Comparison of ENCODE assay signal across 9 cellular contexts in the genomic region with DNA sequence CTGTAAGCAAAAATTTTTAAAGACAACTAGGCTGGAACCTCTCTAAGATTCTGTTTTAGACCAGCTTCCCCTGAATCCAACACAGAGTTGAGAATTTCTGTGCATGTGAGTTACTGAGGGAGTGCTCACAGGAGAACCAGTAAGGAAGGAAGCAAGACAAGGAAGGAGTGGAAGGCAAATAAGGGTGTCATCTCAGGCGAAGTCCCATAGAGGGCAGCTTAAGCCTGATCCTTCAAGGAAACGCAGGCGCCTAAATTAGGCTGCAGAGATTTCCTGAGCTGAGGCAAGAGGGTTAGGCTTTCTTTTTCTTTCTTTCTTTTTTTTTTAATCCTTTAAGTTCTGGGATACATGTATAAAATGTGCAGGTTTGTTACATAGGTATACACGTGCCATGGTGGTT. TPM values are rescaled to one million over a fixed set of nuclear protein-coding genes. Genes with fewer than 3 reads are reported as not detected.
DNase-seq lines count a peak whose midpoint lies in the region; ATAC-seq and TF ChIP-seq lines count a peak whose summit lies in the region.
"Had no signal": no experiment of that assay in that cellular context is flagged by ENCODE, and none has a peak within 500 bp of the region (broad histone marks: within the 10 kb centered on the region; RNA-seq: fewer than 3 reads in every experiment).

No MANE protein-coding gene starts in this region.

- no peak overlapping the region for H3K9ac ChIP-seq in SK-N-SH

- intact Hi-C loops in left ventricle myocardium inferior (cut with micrococcal nuclease) (no loop called here), upper lobe of right lung (cut with DNase I) (no loop called here)

- no peaks in the 10 kb centered on the region for H3F3A ChIP-seq in SK-N-SH (replicated peaks; ENCODE audit: insufficient read depth)

- 0 out of 2 replicates have a peak, but pooled peaks cover 3% of the 10 kb centered on the region for H3K9me3 ChIP-seq in SK-N-SH
- peaks cover 7% of the 10 kb centered on the region for H3K9me3 ChIP-seq in left ventricle myocardium inferior (replicated peaks)
- no peaks in the 10 kb centered on the region for H3K9me3 ChIP-seq in upper lobe of right lung

- no peak overlapping the region for H3K4me3 ChIP-seq in SK-N-SH (ENCODE audit: low read depth in 2 of 2, low read length in 1 of 2)
- no peak overlapping the region for H3K4me3 ChIP-seq in left ventricle myocardium inferior
- no peak overlapping the region for H3K4me3 ChIP-seq in upper lobe of right lung

- TF ChIP-seq CTCF in SK-N-SH (IDR thresholded peaks at IDR 0.05) (no peak), left ventricle myocardium inferior (IDR thresholded peaks at IDR 0.05; ENCODE audit: borderline replicate concordance) (peak; percentile 48), upper lobe of right lung (IDR thresholded peaks at IDR 0.05) (peak; percentile 49)

- CTCF ChIA-PET in SK-N-SH (lab: Yijun Ruan, JAX) = interaction anchor here (0.6 to 2.0 kb wide), 5 partner anchors 56 to 279 kb away, joined by 3 to 11 read pairs (median 3); no protein-coding TSS in a partner anchor

- no peaks in the 10 kb centered on the region for H3K79me2 ChIP-seq in SK-N-SH (ENCODE audit: insufficient read depth)

- H3K27me3 ChIP-seq in SK-N-SH (ENCODE audit: insufficient read depth) (no peaks in the 10 kb centered on the region), left ventricle myocardium inferior (ENCODE audit: low read depth) (no peaks in the 10 kb centered on the region), upper lobe of right lung (no peaks in the 10 kb centered on the region)

- no peaks in the 10 kb centered on the region for H4K20me1 ChIP-seq in SK-N-SH (ENCODE audit: insufficient read depth)

- H3K9me2 ChIP-seq in SK-N-SH = no peaks in the 10 kb centered on the region

- H3K4me1 ChIP-seq in SK-N-SH (ENCODE audit: control insufficient read depth in 1 of 2, insufficient read depth in 2 of 2, low read depth in 1 of 2, low read length in 1 of 2) = no peaks in the 10 kb centered on the region
- H3K4me1 ChIP-seq in left ventricle myocardium inferior = no peaks in the 10 kb centered on the region
- no peaks in the 10 kb centered on the region for H3K4me1 ChIP-seq in upper lobe of right lung

- peak; percentile 54 for TF ChIP-seq RAD21 in SK-N-SH (IDR thresholded peaks at IDR 0.05; ENCODE audit: low read length)

- POLR2A ChIA-PET in SK-N-SH (lab: Yijun Ruan, JAX) = no interaction called here

- 31% methylated on average over 4 of the region's 4 CpGs for WGBS in SK-N-SH (ENCODE audit: low lambda C conversion rate)

- H3K4me2 ChIP-seq in SK-N-SH = no peak overlapping the region

- H3K27ac ChIP-seq in SK-N-SH (ENCODE audit: low read depth in 2 of 2, low read length in 1 of 2) = no peak overlapping the region
- H3K27ac ChIP-seq in left ventricle myocardium inferior (replicated peaks) = no peak overlapping the region
- no peak overlapping the region for H3K27ac ChIP-seq in upper lobe of right lung

- TF ChIP-seq EP300 in SK-N-SH (IDR thresholded peaks at IDR 0.05; ENCODE audit: borderline replicate concordance in 1 of 2, low read depth in 1 of 2, low read length in 1 of 2) = no peak

- no peak for DNase-seq in SK-N-SH
- peak; percentile 72 for DNase-seq in SK-N-DZ (ENCODE audit: low spot score)
- DNase-seq in left ventricle myocardium inferior = no peak
- DNase-seq in upper lobe of right lung = no peak
- no peak for DNase-seq in activated T-cell treated with anti-CD3 and anti-CD28 coated beads, Interleukin-2, amount 50 U/mL, for 48 hours

- no peaks in the 10 kb centered on the region for H3K36me3 ChIP-seq in SK-N-SH (replicated peaks in 1 of 2; ENCODE audit: control insufficient read depth in 1 of 2, insufficient read depth in 2 of 2, low read length in 1 of 2)
- H3K36me3 ChIP-seq in left ventricle myocardium inferior = no peaks in the 10 kb centered on the region
- no peaks in the 10 kb centered on the region for H3K36me3 ChIP-seq in upper lobe of right lung

- H2AFZ ChIP-seq in SK-N-SH (ENCODE audit: low read depth) = no peak overlapping the region

- no peak for ATAC-seq in SK-N-SH treated with all-trans-retinoic acid at 6 μM for 48 hours
- ATAC-seq in upper lobe of right lung = peak; percentile 70
- no peak for ATAC-seq in GM21390 (IDR thresholded peaks at IDR 0.05; ENCODE audit: unreplicated experiment)
- no peak for ATAC-seq in HG03460 (IDR thresholded peaks at IDR 0.05; ENCODE audit: unreplicated experiment)

TF ChIP-seq in SK-N-SH, 30 proteins besides CTCF, POLR2A, EP300 and RAD21:
- TF ChIP-seq FOXJ3 (CRISPR knock-in tag; IDR thresholded peaks at IDR 0.05) (no peak), TEAD4 (IDR thresholded peaks at IDR 0.05; ENCODE audit: borderline replicate concordance, insufficient read depth) (no peak), YY1 (IDR thresholded peaks at IDR 0.05; ENCODE audit: low read depth) (no peak), NFIC (IDR thresholded peaks at IDR 0.05; ENCODE audit: borderline replicate concordance) (no peak), GABPA (IDR thresholded peaks at IDR 0.05; ENCODE audit: low read depth) (no peak), MEF2A (IDR thresholded peaks at IDR 0.05; ENCODE audit: borderline replicate concordance, low read depth) (no peak), TCF12 (IDR thresholded peaks at IDR 0.05) (no peak), CHD2 (IDR thresholded peaks at IDR 0.05; ENCODE audit: low read length, partially characterized antibody) (no peak), RXRA (IDR thresholded peaks at IDR 0.05; ENCODE audit: borderline replicate concordance, low read depth) (no peak), POLR2AphosphoS5 (IDR thresholded peaks at IDR 0.05; ENCODE audit: low read depth, low read length) (no peak), ELF1 (IDR thresholded peaks at IDR 0.05) (no peak)
- TF ChIP-seq, protein P1, sequence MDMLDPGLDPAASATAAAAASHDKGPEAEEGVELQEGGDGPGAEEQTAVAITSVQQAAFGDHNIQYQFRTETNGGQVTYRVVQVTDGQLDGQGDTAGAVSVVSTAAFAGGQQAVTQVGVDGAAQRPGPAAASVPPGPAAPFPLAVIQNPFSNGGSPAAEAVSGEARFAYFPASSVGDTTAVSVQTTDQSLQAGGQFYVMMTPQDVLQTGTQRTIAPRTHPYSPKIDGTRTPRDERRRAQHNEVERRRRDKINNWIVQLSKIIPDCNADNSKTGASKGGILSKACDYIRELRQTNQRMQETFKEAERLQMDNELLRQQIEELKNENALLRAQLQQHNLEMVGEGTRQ (IDR thresholded peaks at IDR 0.05; ENCODE audit: borderline replicate concordance, low read depth, low read length) = no peak
- TF ChIP-seq, protein P2, sequence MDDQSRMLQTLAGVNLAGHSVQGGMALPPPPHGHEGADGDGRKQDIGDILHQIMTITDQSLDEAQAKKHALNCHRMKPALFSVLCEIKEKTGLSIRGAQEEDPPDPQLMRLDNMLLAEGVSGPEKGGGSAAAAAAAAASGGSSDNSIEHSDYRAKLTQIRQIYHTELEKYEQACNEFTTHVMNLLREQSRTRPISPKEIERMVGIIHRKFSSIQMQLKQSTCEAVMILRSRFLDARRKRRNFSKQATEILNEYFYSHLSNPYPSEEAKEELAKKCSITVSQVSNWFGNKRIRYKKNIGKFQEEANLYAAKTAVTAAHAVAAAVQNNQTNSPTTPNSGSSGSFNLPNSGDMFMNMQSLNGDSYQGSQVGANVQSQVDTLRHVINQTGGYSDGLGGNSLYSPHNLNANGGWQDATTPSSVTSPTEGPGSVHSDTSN (IDR thresholded peaks at IDR 0.05) = no peak

TF ChIP-seq in SK-N-SH treated with all-trans-retinoic acid at 6 μM for 48 hours, 23 proteins besides CTCF, POLR2A, EP300 and RAD21:
- TF ChIP-seq ZNF70 (CRISPR knock-in tag; IDR thresholded peaks at IDR 0.05) = no peak
TF ChIP-seq in SK-N-SH treated with all-trans-retinoic acid at 6 μM for 48 hours: peak in this region for 0.

RNA-seq across cellular contexts. Expression of a gene that starts 36.2 kb away (rescaled TPM):
- polyA plus RNA-seq in SK-N-SH (2012; rRNA removed) = not detected in 2 replicates
- not detected in 2 replicates for polyA plus RNA-seq in SK-N-SH (2012; cell fraction: cytosol; rRNA removed)
- not detected in 2 replicates for polyA plus RNA-seq in SK-N-SH (2012; cell fraction: nucleus; rRNA removed)
- polyA plus RNA-seq in SK-N-DZ (2014; cell fraction: cytosol; rRNA removed) = 2.2 and 2.4 TPM in 2 replicates
- polyA plus RNA-seq in SK-N-DZ (2014; cell fraction: nucleus; rRNA removed) = 5.9 and 10.2 TPM in 2 replicates
- total RNA-seq in left ventricle myocardium inferior (2.1 TPM), upper lobe of right lung (34.8 TPM)
- total RNA-seq: dermis microvascular lymphatic vessel endothelial cell had no signal

Comparison
In these comparisons a context has a peak if more than half of its experiments do, and no peak if none do; other contexts are left out.
1. RNA of a gene that starts 36.2 kb away (total RNA-seq): 34.8 TPM in upper lobe of right lung (single experiment); 2.1 TPM in left ventricle myocardium inferior (single experiment); every median in the first group is over 10 times any median in the second.